ENCODE assay signal across 1 cellular context in genomic region chr1:61953790-61954150, GRCh38.
TF ChIP-seq lines count a peak whose summit lies in the region.

No MANE protein-coding gene starts in this region.

TF ChIP-seq in WTC11, 78 proteins besides CTCF, POLR2A, EP300 and RAD21 (continued from another document):
- TF ChIP-seq, protein P1, sequence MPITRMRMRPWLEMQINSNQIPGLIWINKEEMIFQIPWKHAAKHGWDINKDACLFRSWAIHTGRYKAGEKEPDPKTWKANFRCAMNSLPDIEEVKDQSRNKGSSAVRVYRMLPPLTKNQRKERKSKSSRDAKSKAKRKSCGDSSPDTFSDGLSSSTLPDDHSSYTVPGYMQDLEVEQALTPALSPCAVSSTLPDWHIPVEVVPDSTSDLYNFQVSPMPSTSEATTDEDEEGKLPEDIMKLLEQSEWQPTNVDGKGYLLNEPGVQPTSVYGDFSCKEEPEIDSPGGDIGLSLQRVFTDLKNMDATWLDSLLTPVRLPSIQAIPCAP (CRISPR knock-in tag; IDR thresholded peaks at IDR 0.05): no peak
- no peak for TF ChIP-seq ZNF138 (CRISPR knock-in tag; conservative IDR thresholded peaks at IDR 0.05)
- TF ChIP-seq JUN (CRISPR knock-in tag; IDR thresholded peaks at IDR 0.05): no peak
- TF ChIP-seq FOXP4 (CRISPR knock-in tag; IDR thresholded peaks at IDR 0.05): no peak
- TF ChIP-seq SOX15 (CRISPR knock-in tag; IDR thresholded peaks at IDR 0.05): no peak
